Comparison of ENCODE assay signal across 17 cellular contexts in the genomic region with DNA sequence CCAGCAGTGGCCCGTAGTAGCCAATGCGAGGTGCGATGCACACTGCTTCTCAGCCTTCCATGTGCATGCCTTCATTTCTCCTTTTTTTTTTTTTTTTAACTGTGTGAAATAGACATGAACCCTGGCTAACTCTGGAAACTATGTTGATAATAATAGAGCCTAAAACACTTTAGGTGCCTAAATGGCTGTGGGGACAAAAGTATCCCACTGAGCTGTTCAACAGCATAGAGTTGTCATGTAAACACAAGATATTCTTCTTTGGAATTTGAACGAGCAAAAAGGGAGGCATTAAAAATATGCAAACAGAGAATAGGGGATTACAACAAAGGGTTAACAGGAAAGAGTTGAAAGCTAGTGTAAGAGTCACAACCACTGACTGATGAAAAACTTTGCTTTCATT.
DNase-seq lines count a peak whose midpoint lies in the region; ATAC-seq and TF ChIP-seq lines count a peak whose summit lies in the region.
"Had no signal": no experiment of that assay in that cellular context is flagged by ENCODE, and none has a peak within 500 bp of the region (broad histone marks: within the 10 kb centered on the region; RNA-seq: fewer than 3 reads in every experiment).

No MANE protein-coding gene starts in this region.

- no peak overlapping the region for H3K4me3 ChIP-seq in A673 (ENCODE audit: low read depth, low read length, poor library complexity, severe bottlenecking)
- H3K4me3 ChIP-seq in GM23338 = no peak overlapping the region
- H3K4me3 ChIP-seq: GM23248 had no signal

- no peak overlapping the region for H2AFZ ChIP-seq in GM23338
- H2AFZ ChIP-seq: GM23248 had no signal

- H3K4me1 ChIP-seq in A673 (ENCODE audit: insufficient read depth, low read length, poor library complexity, severe bottlenecking) (no peaks in the 10 kb centered on the region), GM23338 (ENCODE audit: insufficient read depth) (no peaks in the 10 kb centered on the region)
- H3K4me1 ChIP-seq: BE2C had no signal

- no peaks in the 10 kb centered on the region for H3K79me2 ChIP-seq in GM23338 (replicated peaks; ENCODE audit: insufficient read depth)

- H3K9me3 ChIP-seq in A673 (ENCODE audit: low read depth, low read length, poor library complexity, severe bottlenecking) = no peaks in the 10 kb centered on the region

- no peaks in the 10 kb centered on the region for H3K36me3 Mint-ChIP-seq in GM23338 (ENCODE audit: low read depth)

- H3K4me3 Mint-ChIP-seq in GM23338 = no peak overlapping the region
- H3K4me3 Mint-ChIP-seq: CD4-positive, alpha-beta memory T cell had no signal

- intact Hi-C loops in A673 (cut with micrococcal nuclease; ENCODE audit: unreplicated experiment) = no loop called here

- peak overlapping the region; percentile 30; the same call in 1 of the 2 replicates for H3K4me2 ChIP-seq in GM23338

- H3K27ac Mint-ChIP-seq in GM23338 = no peak overlapping the region
- H3K27ac Mint-ChIP-seq: CD4-positive, alpha-beta memory T cell had no signal

- H3K27ac ChIP-seq in A673 (ENCODE audit: low read depth, low read length, poor library complexity, severe bottlenecking) = no peak overlapping the region
- no peak overlapping the region for H3K27ac ChIP-seq in GM23338 (ENCODE audit: low read depth)
- H3K27ac ChIP-seq: C4-2B, GM23248 had no signal

- H3K4me1 Mint-ChIP-seq in GM23338 = peaks cover 4% of the 10 kb centered on the region; the same call in 2 of the 3 replicates

- no peaks in the 10 kb centered on the region; the same call in 1 of the 3 replicates for H3K9me3 Mint-ChIP-seq in GM23338

- ATAC-seq in GM23338 = peak; percentile 47; the same call in 2 of the 3 replicates
- ATAC-seq in GM21515 (IDR thresholded peaks at IDR 0.05; ENCODE audit: unreplicated experiment) = no peak
- ATAC-seq: HepG2 had no signal

- no peaks in the 10 kb centered on the region for H3K27me3 Mint-ChIP-seq in GM23338 (ENCODE audit: insufficient read depth, low read depth, poor library complexity)
- H3K27me3 Mint-ChIP-seq: CD4-positive, alpha-beta memory T cell had no signal

- DNase-seq in A673 (ENCODE audit: low spot score) (peak; percentile 3), GM23338 (ENCODE audit: low spot score) (peak; percentile 12), NCI-H748 (lab: John Stamatoyannopoulos, UW; ENCODE audit: unreplicated experiment) (peak; percentile 80), iPS DF 19.7 (ENCODE audit: low read depth, low spot score) (peak; percentile 23), NCI-H510A (lab: John Stamatoyannopoulos, UW) (no peak), GM19240 (ENCODE audit: insufficient read length, low spot score) (no peak)
- no peak for DNase-seq in activated CD4-positive, CD25-positive, alpha-beta regulatory T cell (lab: John Stamatoyannopoulos, UW)
- DNase-seq: BE2C; CD4-positive, alpha-beta memory T cell; DMS153; DMS79 treated with DMSO at 0.1 percent for 48 hours; EL; GM23248; H7 had no signal

- no peaks in the 10 kb centered on the region for H3K36me3 ChIP-seq in A673 (ENCODE audit: insufficient read depth, low read length, poor library complexity, severe bottlenecking)
- H3K36me3 ChIP-seq in GM23338 (ENCODE audit: insufficient read depth) = no peaks in the 10 kb centered on the region
- H3K36me3 ChIP-seq: BE2C had no signal

- H3K9me2 ChIP-seq in GM23338 (ENCODE audit: insufficient read depth) = peaks cover 10% of the 10 kb centered on the region

- H3K27me3 ChIP-seq in A673 (replicated peaks; ENCODE audit: insufficient read depth, low read depth, low read length, poor library complexity) (no peaks in the 10 kb centered on the region), GM23338 (ENCODE audit: insufficient read depth) (no peaks in the 10 kb centered on the region)
- H3K27me3 ChIP-seq: BE2C had no signal

- no peaks in the 10 kb centered on the region for H4K20me1 ChIP-seq in GM23338 (replicated peaks; ENCODE audit: insufficient read depth)

- H3F3A ChIP-seq in GM23338 (replicated peaks; ENCODE audit: low read depth) = no peaks in the 10 kb centered on the region

- POLR2A ChIA-PET in A673 (lab: Charles Lee; ENCODE audit: low non-redundant PET) = no interaction called here

- no TSS peak for BruUV-seq in A673 (replicated peaks; lab: Mats Ljungman, UMichigan)

- TF ChIP-seq CTCF in A673 (conservative IDR thresholded peaks at IDR 0.05; ENCODE audit: low read depth, low read length) (no peak), GM23338 (conservative IDR thresholded peaks at IDR 0.05; ENCODE audit: low read depth in 2 of 2) (no peak)

- CTCF ChIA-PET in A673 (lab: Charles Lee) = no interaction called here

TF ChIP-seq in GM23338, 12 proteins besides CTCF, POLR2A, EP300 and RAD21 (continues in another document):
- no peak for TF ChIP-seq ZNF462 (CRISPR knock-in tag; IDR thresholded peaks at IDR 0.05)
- no peak for TF ChIP-seq EZH2phosphoT487 (IDR thresholded peaks at IDR 0.05; ENCODE audit: unreplicated experiment)
- TF ChIP-seq NANOG (IDR thresholded peaks at IDR 0.05; ENCODE audit: borderline replicate concordance) = no peak
- TF ChIP-seq STAT1 (IDR thresholded peaks at IDR 0.05; ENCODE audit: unreplicated experiment) = no peak
- no peak for TF ChIP-seq POLR2AphosphoS5 (IDR thresholded peaks at IDR 0.05; ENCODE audit: low read depth)

Comparison
In these comparisons a context has a peak if more than half of its experiments do, and no peak if none do; other contexts are left out.
1. DNase-seq: peak in A673 (single experiment), GM23338 (single experiment), NCI-H748 (single experiment) and iPS DF 19.7 (single experiment); none in NCI-H510A (single experiment), activated CD4-positive, CD25-positive, alpha-beta regulatory T cell (0 of 4) and GM19240 (single experiment).